ENCODE assay signal across 7 cellular contexts in the genomic region with DNA sequence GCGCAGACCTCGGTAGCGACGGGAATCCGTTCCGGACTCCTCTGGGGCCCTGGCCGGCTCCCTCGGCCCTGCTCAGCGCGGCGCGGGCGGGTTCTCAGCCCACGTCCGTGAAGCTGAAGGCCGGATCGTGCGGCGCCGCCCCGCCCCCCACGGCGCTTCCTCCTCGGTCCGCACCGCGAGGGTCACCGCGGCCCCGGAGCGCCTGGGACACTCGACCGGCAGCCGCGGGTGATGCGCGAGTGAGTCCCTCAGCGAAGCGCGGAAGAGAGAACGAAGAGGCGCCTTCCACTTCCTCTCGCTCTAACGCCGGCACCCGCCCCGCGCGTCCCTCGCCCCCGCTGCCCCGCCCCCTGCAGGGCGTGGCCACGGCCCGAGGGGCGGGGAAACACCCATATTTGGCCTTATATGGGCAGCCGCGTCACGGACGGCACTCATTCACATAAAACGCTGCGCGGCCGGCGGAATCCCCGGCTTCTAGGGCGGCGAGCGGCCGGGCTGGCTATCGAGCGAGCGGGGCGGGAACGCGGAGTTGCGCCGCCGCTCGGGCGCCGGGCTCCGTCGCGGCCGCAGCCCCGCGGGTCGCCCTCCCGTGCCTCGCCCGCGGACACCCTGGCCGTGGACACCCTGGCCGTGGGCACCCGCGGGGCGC.
DNase-seq lines count a peak whose midpoint lies in the region; ATAC-seq and TF ChIP-seq lines count a peak whose summit lies in the region.

A gene with protein sequence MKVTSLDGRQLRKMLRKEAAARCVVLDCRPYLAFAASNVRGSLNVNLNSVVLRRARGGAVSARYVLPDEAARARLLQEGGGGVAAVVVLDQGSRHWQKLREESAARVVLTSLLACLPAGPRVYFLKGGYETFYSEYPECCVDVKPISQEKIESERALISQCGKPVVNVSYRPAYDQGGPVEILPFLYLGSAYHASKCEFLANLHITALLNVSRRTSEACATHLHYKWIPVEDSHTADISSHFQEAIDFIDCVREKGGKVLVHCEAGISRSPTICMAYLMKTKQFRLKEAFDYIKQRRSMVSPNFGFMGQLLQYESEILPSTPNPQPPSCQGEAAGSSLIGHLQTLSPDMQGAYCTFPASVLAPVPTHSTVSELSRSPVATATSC (plus strand): TSS at position 470 of the 649 bp plus-strand sequence. CDS start 215 bp downstream, outside the sequence.

- ATAC-seq in GM18505 (IDR thresholded peaks at IDR 0.05; ENCODE audit: unreplicated experiment), result peak; percentile 58
- peak; percentile 63 for ATAC-seq in HG02852 (IDR thresholded peaks at IDR 0.05; ENCODE audit: unreplicated experiment)

- DNase-seq in NCI-H146 treated with DMSO at 0.1 percent for 48 hours (lab: John Stamatoyannopoulos, UW; ENCODE audit: unreplicated experiment) (peak; percentile 78), T1000 (lab: John Stamatoyannopoulos, UW) (peak; percentile 91), astrocyte of the hippocampus (ENCODE audit: low read depth, low spot score) (peak; percentile 99), hepatic stellate cell (ENCODE audit: low spot score) (peak; percentile 92), retina (peak; percentile 93)

- TF ChIP-seq POLR2A in GM18505 (IDR thresholded peaks at IDR 0.05; ENCODE audit: borderline replicate concordance, extremely low read depth, insufficient read depth, insufficient read length), result peak; percentile 93

Comparison
In these comparisons a context has a peak if more than half of its experiments do, and no peak if none do; other contexts are left out.
1. Peak in every context shown above with its lines: DNase-seq and ATAC-seq.